In the genomic region with DNA sequence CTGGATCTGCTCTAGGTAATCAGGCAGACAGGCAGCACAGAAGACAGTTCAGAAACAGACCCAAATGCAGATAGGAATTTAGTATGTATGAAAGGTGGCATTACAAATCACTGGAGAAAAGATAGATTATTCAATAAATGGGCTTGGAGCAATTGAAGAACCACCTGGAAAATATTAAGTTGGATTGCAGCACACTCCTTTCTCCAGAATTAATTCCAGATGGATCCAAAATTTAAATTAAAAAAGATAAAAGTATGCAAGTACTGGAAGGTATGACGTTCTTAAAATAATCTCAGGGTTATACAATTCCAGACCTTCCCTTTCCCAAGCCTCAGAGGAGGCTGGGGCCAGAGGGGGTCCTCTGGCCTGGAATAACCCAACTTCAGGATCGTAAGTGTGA, we compare ENCODE assay signal across 1 cellular context.
A peak's percentile ranks its signal among the peaks of the same experiment; 100 is the strongest.
TF ChIP-seq lines count a peak whose summit lies in the region.

No MANE protein-coding gene starts in this region.

TF ChIP-seq in SK-N-SH, 30 proteins besides CTCF, POLR2A, EP300 and RAD21 (continued from another document):
- TF ChIP-seq, protein P1, sequence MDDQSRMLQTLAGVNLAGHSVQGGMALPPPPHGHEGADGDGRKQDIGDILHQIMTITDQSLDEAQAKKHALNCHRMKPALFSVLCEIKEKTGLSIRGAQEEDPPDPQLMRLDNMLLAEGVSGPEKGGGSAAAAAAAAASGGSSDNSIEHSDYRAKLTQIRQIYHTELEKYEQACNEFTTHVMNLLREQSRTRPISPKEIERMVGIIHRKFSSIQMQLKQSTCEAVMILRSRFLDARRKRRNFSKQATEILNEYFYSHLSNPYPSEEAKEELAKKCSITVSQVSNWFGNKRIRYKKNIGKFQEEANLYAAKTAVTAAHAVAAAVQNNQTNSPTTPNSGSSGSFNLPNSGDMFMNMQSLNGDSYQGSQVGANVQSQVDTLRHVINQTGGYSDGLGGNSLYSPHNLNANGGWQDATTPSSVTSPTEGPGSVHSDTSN (IDR thresholded peaks at IDR 0.05) = peak; percentile 63
- no peak for TF ChIP-seq RXRA (IDR thresholded peaks at IDR 0.05; ENCODE audit: borderline replicate concordance, low read depth)
